Comparison of ENCODE assay signal across 7 cellular contexts in the genomic region with DNA sequence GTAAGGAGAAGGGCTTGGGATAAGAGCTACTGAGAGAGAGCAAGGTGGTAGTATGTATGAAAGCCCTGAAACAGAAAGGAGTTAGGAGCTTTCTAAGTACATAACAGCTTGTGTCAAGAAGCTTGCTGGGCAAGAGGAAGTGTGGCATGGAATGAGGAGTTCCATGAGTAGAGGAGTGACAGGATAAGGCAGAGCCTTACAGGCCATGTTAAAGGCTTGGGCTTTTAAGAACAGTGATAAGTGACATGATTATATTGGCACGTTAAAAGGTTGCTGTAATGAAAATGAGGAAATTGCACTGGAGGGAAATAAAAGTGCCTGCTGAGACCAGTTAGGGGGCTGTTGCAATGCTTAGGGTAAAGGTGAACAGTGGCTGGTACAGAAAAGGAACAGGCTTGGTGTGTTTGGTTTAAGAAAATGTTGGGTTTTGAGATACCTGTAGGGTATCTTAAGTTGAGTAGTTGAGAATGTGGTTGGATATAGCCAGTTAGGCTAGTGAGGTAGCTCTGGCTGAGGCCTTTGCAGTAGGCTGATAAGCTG. TPM values are rescaled to one million over a fixed set of nuclear protein-coding genes. Genes with fewer than 3 reads are reported as not detected.
A peak's percentile ranks its signal among the peaks of the same experiment; 100 is the strongest.
DNase-seq lines count a peak whose midpoint lies in the region; ATAC-seq and TF ChIP-seq lines count a peak whose summit lies in the region.

No MANE protein-coding gene starts in this region.

- peaks cover 10 to 21% of the 10 kb centered on the region in 2 donors for H3K36me3 Mint-ChIP-seq in stimulated activated naive B cell treated with anti-CD40 and anti-IgM and Interleukin-4, amounts not matched to agents 10 μg/mL and 1 μg/mL and 100 μg/mL, for 72 hours

- H3K9me3 ChIP-seq in left ventricle myocardium inferior (replicated peaks), result no peaks in the 10 kb centered on the region

- H3K27ac ChIP-seq in left ventricle myocardium inferior (replicated peaks), result peak overlapping the region; percentile 51

- H3K27me3 Mint-ChIP-seq in stimulated activated naive B cell treated with anti-CD40 and anti-IgM and Interleukin-4, amounts not matched to agents 10 μg/mL and 1 μg/mL and 100 μg/mL, for 72 hours, result no peaks in the 10 kb centered on the region

- peak; percentile 64 for ATAC-seq in GM21529 (IDR thresholded peaks at IDR 0.05; ENCODE audit: unreplicated experiment)
- ATAC-seq in stimulated activated naive B cell treated with anti-CD40 and anti-IgM and Interleukin-4, amounts not matched to agents 10 μg/mL and 1 μg/mL and 100 μg/mL, for 72 hours (replicated peaks), result peak; percentile 63 to 65
- no peak for ATAC-seq in GM21360 (IDR thresholded peaks at IDR 0.05; ENCODE audit: unreplicated experiment)

- no peaks in the 10 kb centered on the region for H3K36me3 ChIP-seq in left ventricle myocardium inferior

- no peaks in the 10 kb centered on the region for H3K27me3 ChIP-seq in left ventricle myocardium inferior (ENCODE audit: low read depth)

- H3K4me1 ChIP-seq in left ventricle myocardium inferior, result peaks cover 98% of the 10 kb centered on the region

- peaks cover 42 to 66% of the 10 kb centered on the region in 2 donors for H3K4me1 Mint-ChIP-seq in stimulated activated naive B cell treated with anti-CD40 and anti-IgM and Interleukin-4, amounts not matched to agents 10 μg/mL and 1 μg/mL and 100 μg/mL, for 72 hours

- H3K9me3 Mint-ChIP-seq in stimulated activated naive B cell treated with anti-CD40 and anti-IgM and Interleukin-4, amounts not matched to agents 10 μg/mL and 1 μg/mL and 100 μg/mL, for 72 hours, result no peaks in the 10 kb centered on the region

- intact Hi-C loops in left ventricle myocardium inferior (cut with micrococcal nuclease), result no loop called here

- H3K4me3 Mint-ChIP-seq in stimulated activated naive B cell treated with anti-CD40 and anti-IgM and Interleukin-4, amounts not matched to agents 10 μg/mL and 1 μg/mL and 100 μg/mL, for 72 hours, result peak overlapping the region in 1 of 2 donors; percentile 3

- TF ChIP-seq CTCF in left ventricle myocardium inferior (IDR thresholded peaks at IDR 0.05; ENCODE audit: borderline replicate concordance) (no peak), GM10266 (IDR thresholded peaks at IDR 0.05; ENCODE audit: control insufficient read depth, insufficient read depth, low read depth, missing control alignments) (no peak)

- DNase-seq in OCI-M1 (lab: John Stamatoyannopoulos, UW) (peak; percentile 81), left ventricle myocardium inferior (no peak), GM10266 (ENCODE audit: extremely low spot score) (no peak), NCI-H2081 treated with DMSO at 0.1 percent for 48 hours (lab: John Stamatoyannopoulos, UW) (no peak)
- DNase-seq in stimulated activated naive B cell treated with anti-CD40 and anti-IgM and Interleukin-4, amounts not matched to agents 10 μg/mL and 1 μg/mL and 100 μg/mL, for 72 hours, result no peak

- H3K27ac Mint-ChIP-seq in stimulated activated naive B cell treated with anti-CD40 and anti-IgM and Interleukin-4, amounts not matched to agents 10 μg/mL and 1 μg/mL and 100 μg/mL, for 72 hours, result peak overlapping the region; percentile 33

- no peak overlapping the region for H3K4me3 ChIP-seq in left ventricle myocardium inferior

RNA-seq across cellular contexts. Expression of a gene that starts 49.0 kb away (rescaled TPM):
- total RNA-seq in left ventricle myocardium inferior, result 152 TPM
